ENCODE assay signal across 10 cellular contexts in genomic region chr9:72361227-72361626, GRCh38. TPM values are rescaled to one million over a fixed set of nuclear protein-coding genes. Genes with fewer than 3 reads are reported as not detected.
DNase-seq lines count a peak whose midpoint lies in the region; ATAC-seq and TF ChIP-seq lines count a peak whose summit lies in the region.
"Had no signal": no experiment of that assay in that cellular context is flagged by ENCODE, and none has a peak within 500 bp of the region (broad histone marks: within the 10 kb centered on the region; RNA-seq: fewer than 3 reads in every experiment).

No MANE protein-coding gene starts in this region.

- peaks cover 0 to 5% (median 0%) of the 10 kb centered on the region in 11 donors for H3K9me3 Mint-ChIP-seq in naive thymus-derived CD4-positive, alpha-beta T cell

- no TSS peak for BruUV-seq in IMR-90 (replicated peaks; lab: Mats Ljungman, UMichigan)

- H3K4me3 ChIP-seq in IMR-90 (ENCODE audit: insufficient read depth, low read depth, low read length) = peak overlapping the region; percentile 99
- H3K4me3 ChIP-seq in coronary artery = peak overlapping the region; percentile 95
- H3K4me3 ChIP-seq in naive thymus-derived CD4-positive, alpha-beta T cell (ENCODE audit: low read length) = no peak overlapping the region

- peak overlapping the region; percentile 27; the same call in 1 of the 2 replicates for H3K9ac ChIP-seq in IMR-90 (ENCODE audit: low read depth, low read length)

- ATAC-seq in IMR-90 (ENCODE audit: low read depth) (no peak), GM19324 (IDR thresholded peaks at IDR 0.05; ENCODE audit: low FRiP score, unreplicated experiment) (no peak), GM19455 (IDR thresholded peaks at IDR 0.05; ENCODE audit: unreplicated experiment) (no peak)
- ATAC-seq in naive thymus-derived CD4-positive, alpha-beta T cell = no peak

- no peak overlapping the region for H2AK9ac ChIP-seq in IMR-90 (replicated peaks; ENCODE audit: low read depth, low read length, poor library complexity)

- DNase-seq in IMR-90 (no peak), coronary artery (ENCODE audit: low spot score) (no peak), GM10248 (ENCODE audit: extremely low spot score) (no peak), amygdala (lab: John Stamatoyannopoulos, UW) (no peak)
- DNase-seq in naive thymus-derived CD4-positive, alpha-beta T cell = no peak
- DNase-seq: activated CD4-positive, alpha-beta T cell treated with anti-CD3 and anti-CD28 coated beads for 4 hours; NCI-H146 had no signal

- no peak overlapping the region for H2BK120ac ChIP-seq in IMR-90 (ENCODE audit: low read depth, low read length)

- no peaks in the 10 kb centered on the region for H3K27me3 ChIP-seq in IMR-90 (ENCODE audit: control insufficient read depth, insufficient read depth, low read length)
- no peaks in the 10 kb centered on the region for H3K27me3 ChIP-seq in naive thymus-derived CD4-positive, alpha-beta T cell (ENCODE audit: control insufficient read depth in 2 of 2, insufficient read depth in 2 of 2, low read length in 2 of 2)

- CTCF ChIA-PET in IMR-90 (lab: Yijun Ruan, JAX) = interaction anchor here (0.6 kb wide), 1 partner anchor 359 kb away, joined by 3 read pairs; no protein-coding TSS in a partner anchor
- CTCF ChIA-PET in naive thymus-derived CD4-positive, alpha-beta T cell (lab: Charles Lee) = no interaction called here
- CTCF ChIA-PET in GM10248 (lab: Yijun Ruan, JAX) = interaction anchor here (0.8 kb wide), 1 partner anchor 89 kb away, joined by 3 read pairs; no protein-coding TSS in a partner anchor

- peak overlapping the region; percentile 55; the same call in 1 of the 2 replicates for H3K14ac ChIP-seq in IMR-90 (replicated peaks; ENCODE audit: low read depth, low read length)

- H2BK15ac ChIP-seq in IMR-90 (ENCODE audit: low read depth, low read length) = no peak overlapping the region

- POLR2A ChIA-PET in IMR-90 (lab: Charles Lee; ENCODE audit: unreplicated experiment) = interaction anchor here (0.7 to 4.8 kb wide), 5 partner anchors 113 to 782 kb away, joined by 3 to 27 read pairs (median 4); no protein-coding TSS in a partner anchor
- POLR2A ChIA-PET in naive thymus-derived CD4-positive, alpha-beta T cell (lab: Charles Lee) = interaction anchor here (0.7 kb wide), 1 partner anchor 764 kb away, joined by 3 read pairs; no protein-coding TSS in a partner anchor
- POLR2A ChIA-PET in GM10248 (lab: Yijun Ruan, JAX) = interaction anchor here (1.3 kb wide), 1 partner anchor 450 kb away, joined by 3 read pairs; the partner anchor contains the start of genes ABHD17B and C9orf85

- no peak overlapping the region for H3K4ac ChIP-seq in IMR-90 (ENCODE audit: low read depth, low read length)

- H3K18ac ChIP-seq in IMR-90 (ENCODE audit: low read depth, low read length) = no peak overlapping the region; the same call in 1 of the 2 replicates

- H3K4me2 ChIP-seq in IMR-90 (ENCODE audit: low read depth, low read length) = peak overlapping the region; percentile 89

- H4K20me1 ChIP-seq in IMR-90 (ENCODE audit: insufficient read depth, low read length) = peaks cover 81% of the 10 kb centered on the region

- H4K91ac ChIP-seq in IMR-90 (ENCODE audit: insufficient read depth, low read depth, low read length) = no peak overlapping the region

- H3K27me3 Mint-ChIP-seq in naive thymus-derived CD4-positive, alpha-beta T cell = no peaks in the 10 kb centered on the region

- peak overlapping the region in 6 of 10 donors; percentile 6 to 99 (median 27) for H3K4me3 Mint-ChIP-seq in naive thymus-derived CD4-positive, alpha-beta T cell

- H2AK5ac ChIP-seq in IMR-90 (ENCODE audit: low read depth, low read length) = no peak overlapping the region

- H3K4me1 ChIP-seq in IMR-90 (ENCODE audit: control insufficient read depth, insufficient read depth, low read length) = peaks cover 13% of the 10 kb centered on the region
- H3K4me1 ChIP-seq in naive thymus-derived CD4-positive, alpha-beta T cell (ENCODE audit: control insufficient read depth in 2 of 2, insufficient read depth in 2 of 2, low read length in 2 of 2) = peaks cover 32 to 35% of the 10 kb centered on the region in 2 donors

- H3K27ac Mint-ChIP-seq in naive thymus-derived CD4-positive, alpha-beta T cell = peak overlapping the region in 6 of 9 donors; percentile 24 to 61 (median 36)

- peaks cover 44 to 83% (median 79%) of the 10 kb centered on the region in 7 donors for H3K4me1 Mint-ChIP-seq in naive thymus-derived CD4-positive, alpha-beta T cell

- no peak overlapping the region for H4K8ac ChIP-seq in IMR-90 (ENCODE audit: low read depth in 2 of 2, low read length in 2 of 2)

- H4K5ac ChIP-seq in IMR-90 (ENCODE audit: low read depth, low read length) = no peak overlapping the region

- H3K36me3 Mint-ChIP-seq in naive thymus-derived CD4-positive, alpha-beta T cell = peaks cover 3 to 30% (median 18%) of the 10 kb centered on the region in 5 donors

- peak overlapping the region; percentile 99 for H2BK5ac ChIP-seq in IMR-90 (ENCODE audit: low read depth, low read length, poor library complexity, severe bottlenecking)

- dilution Hi-C loops in IMR-90 (cut with HindIII; ENCODE audit: low sequenced_read_pairs, unreplicated experiment) = no loop called here

- no peak overlapping the region for H2BK20ac ChIP-seq in IMR-90 (ENCODE audit: low read depth, low read length)

- H3K56ac ChIP-seq in IMR-90 (ENCODE audit: extremely low read depth, insufficient read depth, low read length) = peak overlapping the region; percentile 26; the same call in 1 of the 2 replicates

- H2AFZ ChIP-seq in IMR-90 (replicated peaks; ENCODE audit: low read length, poor library complexity) = no peak overlapping the region

- intact Hi-C loops in IMR-90 (cut with micrococcal nuclease) = loop anchor here (5.0 kb wide), 1 partner anchor 461 kb away; no protein-coding TSS in a partner anchor
- intact Hi-C loops in naive thymus-derived CD4-positive, alpha-beta T cell (cut with micrococcal nuclease) = loop anchor here (5.0 to 10.0 kb wide), 4 partner anchors 59 to 1949 kb away; partner anchors contain the start of gene KLF9 (in 1 of the 2)

- peak overlapping the region; percentile 68; the same call in 1 of the 2 replicates for H3K23ac ChIP-seq in IMR-90 (ENCODE audit: low read depth, low read length)

- H3K36me3 ChIP-seq in IMR-90 (ENCODE audit: control insufficient read depth, insufficient read depth, low read length) = peaks cover 25% of the 10 kb centered on the region
- peaks cover 0 to 27% (median 0%) of the 10 kb centered on the region in 3 experiments for H3K36me3 ChIP-seq in naive thymus-derived CD4-positive, alpha-beta T cell (ENCODE audit: control insufficient read depth in 2 of 3, insufficient read depth in 3 of 3, low read length in 3 of 3)

- H3K9me3 ChIP-seq in IMR-90 (ENCODE audit: control insufficient read depth, insufficient read depth, low read length) = no peaks in the 10 kb centered on the region
- no peaks in the 10 kb centered on the region for H3K9me3 ChIP-seq in naive thymus-derived CD4-positive, alpha-beta T cell (ENCODE audit: control insufficient read depth in 2 of 3, low read length in 3 of 3)

- H3K79me1 ChIP-seq in IMR-90 (ENCODE audit: low read depth in 1 of 2, low read length in 2 of 2) = peaks cover 0 to 25% of the 10 kb centered on the region in 2 experiments; a peak in 2 of 4 replicates

- no peak for TF ChIP-seq CTCF in 22Rv1 (IDR thresholded peaks at IDR 0.05)
- no peak for TF ChIP-seq CTCF in IMR-90 (conservative IDR thresholded peaks at IDR 0.05; ENCODE audit: low read depth, low read length)
- TF ChIP-seq CTCF in coronary artery (IDR thresholded peaks at IDR 0.05) = no peak
- no peak for TF ChIP-seq CTCF in GM10248 (IDR thresholded peaks at IDR 0.05; ENCODE audit: control extremely low read depth, extremely low read depth, low read depth, missing control alignments)

- TF ChIP-seq POLR2A in IMR-90 (IDR thresholded peaks at IDR 0.05; ENCODE audit: low read depth, low read length) = no peak

- H3K27ac ChIP-seq in 22Rv1 (peak overlapping the region; percentile 99; the same call in 1 of the 2 replicates), IMR-90 (ENCODE audit: insufficient read depth, low read length) (no peak overlapping the region; the same call in 1 of the 2 replicates), coronary artery (peak overlapping the region; percentile 99)
- H3K27ac ChIP-seq in naive thymus-derived CD4-positive, alpha-beta T cell (ENCODE audit: low read depth, low read length) = no peak overlapping the region

- no peak for TF ChIP-seq RAD21 in IMR-90 (IDR thresholded peaks at IDR 0.05; ENCODE audit: low read length)

- no peaks in the 10 kb centered on the region; the same call in 1 of the 2 replicates for H3K9me1 ChIP-seq in IMR-90 (ENCODE audit: insufficient read depth, low read length)

- 29% methylated on average over 2 of the region's 3 CpGs; no CpG with 5 or more reads in 1 of the 2 experiments for WGBS in IMR-90 (ENCODE audit: extremely low coverage in 2 of 2, insufficient read length in 1 of 2), 2 experiments

- in situ Hi-C loops in IMR-90 (cut with MboI; ENCODE audit: low sequenced_read_pairs) = loop anchor here (5.0 kb wide), 1 partner anchor 231 kb away; no protein-coding TSS in a partner anchor

TF ChIP-seq in IMR-90, 13 proteins besides CTCF, POLR2A, EP300 and RAD21:
- TF ChIP-seq NFE2L2 (IDR thresholded peaks at IDR 0.05; ENCODE audit: low read depth, low read length) (no peak), CEBPB (IDR thresholded peaks at IDR 0.05; ENCODE audit: low read depth, low read length) (no peak), RCOR1 (IDR thresholded peaks at IDR 0.05; ENCODE audit: insufficient replicate concordance, low read length) (no peak)

RNA-seq across cellular contexts. Expression of gene ZFAND5, which starts 3.8 kb away (rescaled TPM):
- total RNA-seq in IMR-90 (2012; rRNA removed) = 35.8 and 53.3 TPM in 2 replicates
- 79.3 and 85.2 TPM in 2 replicates for polyA plus RNA-seq in IMR-90 (2012; rRNA removed)
- 38.8 and 50.0 TPM in 2 replicates for polyA plus RNA-seq in IMR-90 (2012; cell fraction: cytosol; rRNA removed)
- polyA plus RNA-seq in IMR-90 (2012; cell fraction: nucleus; rRNA removed; ENCODE audit: low replicate concordance) = 60.3 and 312 TPM in 2 replicates
- 100 to 1,000 TPM in 4 of 5 experiments, 10 to 100 TPM in 1; 82.4 to 466 (median 155) TPM for total RNA-seq in naive thymus-derived CD4-positive, alpha-beta T cell
- polyA plus RNA-seq in naive thymus-derived CD4-positive, alpha-beta T cell = 10 to 100 TPM; 57.9 to 78.3 TPM

Comparison
In these comparisons a context has a peak if more than half of its experiments do, and no peak if none do; other contexts are left out.
1. H3K27ac ChIP-seq: peak in 22Rv1 (single experiment) and coronary artery (2 of 2); none in IMR-90 (single experiment) and naive thymus-derived CD4-positive, alpha-beta T cell (single experiment).